In genomic region chr19:34998224-34998623, GRCh38 we compare ENCODE assay signal across 8 cellular contexts. TPM values are rescaled to one million over a fixed set of nuclear protein-coding genes. Genes with fewer than 3 reads are reported as not detected.
DNase-seq lines count a peak whose midpoint lies in the region; ATAC-seq, FAIRE-seq and TF ChIP-seq lines count a peak whose summit lies in the region.
"Not testable (repeated sequence)": the region's sequence is repeated elsewhere in the genome, so short reads cannot be mapped to it uniquely, and the experiment has no call there.

No MANE protein-coding gene starts in this region.

- H3K4me1 Mint-ChIP-seq in activated B cell treated with CpG ODN at 0.5 μM for 24 hours = peaks cover 52% of the 10 kb centered on the region
- H3K4me1 Mint-ChIP-seq in activated T-helper 1 cell treated with anti-CD3 and anti-CD28 coated beads, Interleukin-12 subunit alpha, Interleukin-12 subunit beta, Interleukin-2, Interleukin-4 antibody, amounts not matched to agents 30 ng/mL and 10 ng/mL and 1 ng/mL, durations not matched to agents 14 hours and 24 hours and 36 hours (ENCODE audit: low read depth) = peaks cover 46% of the 10 kb centered on the region
- H3K4me1 Mint-ChIP-seq in nephron progenitor cell = peaks cover 53% of the 10 kb centered on the region
- H3K4me1 Mint-ChIP-seq in stimulated activated memory B cell treated with anti-CD40 and anti-IgM and Interleukin-4, amounts not matched to agents 10 μg/mL and 1 μg/mL and 100 μg/mL, for 72 hours = peaks cover 57% of the 10 kb centered on the region

- POLR2A ChIA-PET in A549 (lab: Yijun Ruan, JAX) (interaction anchor here (2.0 kb wide), 1 partner anchor 8 kb away, joined by 5 read pairs; no protein-coding TSS in a partner anchor), K562 (lab: Yijun Ruan, JAX) (interaction anchor here (0.6 to 1.0 kb wide), 2 partner anchors 10 to 377 kb away, joined by 3 to 4 read pairs; no protein-coding TSS in a partner anchor)
- POLR2A ChIA-PET in activated B cell treated with CpG ODN at 0.5 μM for 24 hours (lab: Charles Lee) = not testable (repeated sequence)

- H3K4me2 ChIP-seq in A549 (peak overlapping the region; percentile 76), DOHH2 (ENCODE audit: low read length) (peak overlapping the region; percentile 55)
- not testable (repeated sequence) for H3K4me2 ChIP-seq in K562 (ENCODE audit: insufficient read depth, low read length); hepatocyte

- intact Hi-C loops in activated B cell treated with CpG ODN at 0.5 μM for 24 hours (cut with micrococcal nuclease); activated T-helper 1 cell treated with anti-CD3 and anti-CD28 coated beads, Interleukin-12 subunit alpha, Interleukin-12 subunit beta, Interleukin-2, Interleukin-4 antibody, amounts not matched to agents 30 ng/mL and 10 ng/mL and 1 ng/mL, durations not matched to agents 14 hours and 24 hours and 36 hours (cut with micrococcal nuclease); K562 (cut with micrococcal nuclease): not testable (repeated sequence)

- H3K27ac Mint-ChIP-seq in activated B cell treated with CpG ODN at 0.5 μM for 24 hours = peak overlapping the region; percentile 72
- H3K27ac Mint-ChIP-seq in activated T-helper 1 cell treated with anti-CD3 and anti-CD28 coated beads, Interleukin-12 subunit alpha, Interleukin-12 subunit beta, Interleukin-2, Interleukin-4 antibody, amounts not matched to agents 30 ng/mL and 10 ng/mL and 1 ng/mL, durations not matched to agents 14 hours and 24 hours and 36 hours = peak overlapping the region; percentile 86
- not testable (repeated sequence) for H3K27ac Mint-ChIP-seq in nephron progenitor cell
- H3K27ac Mint-ChIP-seq in stimulated activated memory B cell treated with anti-CD40 and anti-IgM and Interleukin-4, amounts not matched to agents 10 μg/mL and 1 μg/mL and 100 μg/mL, for 72 hours = peak overlapping the region; percentile 87

- not testable (repeated sequence) for TF ChIP-seq CTCF in A549 (IDR thresholded peaks at IDR 0.05); DOHH2 (IDR thresholded peaks at IDR 0.05; ENCODE audit: low read depth, low read length, poor library complexity, severe bottlenecking); activated B cell treated with CpG ODN at 0.5 μM for 24 hours (IDR thresholded peaks at IDR 0.05); K562 (IDR thresholded peaks at IDR 0.05 in 2 of 3, conservative IDR thresholded peaks at IDR 0.05 in 1 of 3; ENCODE audit: insufficient read depth in 2 of 3, low read depth in 1 of 3, low read length in 3 of 3); hepatocyte (IDR thresholded peaks at IDR 0.05; ENCODE audit: poor library complexity); nephron progenitor cell (IDR thresholded peaks at IDR 0.05)

- not testable (repeated sequence) for H3K27me3 ChIP-seq in DOHH2 (ENCODE audit: control insufficient read depth, low read length); K562 (ENCODE audit: control insufficient read depth in 2 of 2, insufficient read depth in 2 of 2, low read length in 2 of 2); hepatocyte

- not testable (repeated sequence) for H3K36me3 Mint-ChIP-seq in activated B cell treated with CpG ODN at 0.5 μM for 24 hours (ENCODE audit: low read depth); nephron progenitor cell (ENCODE audit: low read depth)
- H3K36me3 Mint-ChIP-seq in activated T-helper 1 cell treated with anti-CD3 and anti-CD28 coated beads, Interleukin-12 subunit alpha, Interleukin-12 subunit beta, Interleukin-2, Interleukin-4 antibody, amounts not matched to agents 30 ng/mL and 10 ng/mL and 1 ng/mL, durations not matched to agents 14 hours and 24 hours and 36 hours (ENCODE audit: low read depth) = peaks cover 16% of the 10 kb centered on the region
- peaks cover 24% of the 10 kb centered on the region for H3K36me3 Mint-ChIP-seq in stimulated activated memory B cell treated with anti-CD40 and anti-IgM and Interleukin-4, amounts not matched to agents 10 μg/mL and 1 μg/mL and 100 μg/mL, for 72 hours

- H3K27me3 Mint-ChIP-seq in activated B cell treated with CpG ODN at 0.5 μM for 24 hours; activated T-helper 1 cell treated with anti-CD3 and anti-CD28 coated beads, Interleukin-12 subunit alpha, Interleukin-12 subunit beta, Interleukin-2, Interleukin-4 antibody, amounts not matched to agents 30 ng/mL and 10 ng/mL and 1 ng/mL, durations not matched to agents 14 hours and 24 hours and 36 hours (ENCODE audit: insufficient read depth); nephron progenitor cell (ENCODE audit: low read depth, poor library complexity): not testable (repeated sequence)
- peaks cover 11% of the 10 kb centered on the region for H3K27me3 Mint-ChIP-seq in stimulated activated memory B cell treated with anti-CD40 and anti-IgM and Interleukin-4, amounts not matched to agents 10 μg/mL and 1 μg/mL and 100 μg/mL, for 72 hours

- H3K9me3 Mint-ChIP-seq in activated B cell treated with CpG ODN at 0.5 μM for 24 hours; activated T-helper 1 cell treated with anti-CD3 and anti-CD28 coated beads, Interleukin-12 subunit alpha, Interleukin-12 subunit beta, Interleukin-2, Interleukin-4 antibody, amounts not matched to agents 30 ng/mL and 10 ng/mL and 1 ng/mL, durations not matched to agents 14 hours and 24 hours and 36 hours; stimulated activated memory B cell treated with anti-CD40 and anti-IgM and Interleukin-4, amounts not matched to agents 10 μg/mL and 1 μg/mL and 100 μg/mL, for 72 hours: not testable (repeated sequence)
- peaks cover 16% of the 10 kb centered on the region for H3K9me3 Mint-ChIP-seq in nephron progenitor cell

- TF ChIP-seq POLR2A in A549 (IDR thresholded peaks at IDR 0.05; ENCODE audit: low read length); K562 (conservative IDR thresholded peaks at IDR 0.05): not testable (repeated sequence)

- H4K20me1 ChIP-seq in DOHH2 (ENCODE audit: control insufficient read depth, insufficient read depth, low read depth, low read length) (peaks cover 10% of the 10 kb centered on the region; the same call in 1 of the 2 replicates), hepatocyte (ENCODE audit: insufficient read depth, poor library complexity, severe bottlenecking) (peaks cover 14% of the 10 kb centered on the region)
- not testable (repeated sequence) for H4K20me1 ChIP-seq in K562 (replicated peaks; ENCODE audit: control insufficient read depth, insufficient read depth, low read length)

- WGBS in A549 (ENCODE audit: missing lambda C conversion rate) = 93% methylated on average over 7 of the region's 7 CpGs
- WGBS in K562 (ENCODE audit: insufficient coverage, low coverage, missing lambda C conversion rate) = 87% methylated on average over 5 of the region's 7 CpGs
- WGBS in hepatocyte (ENCODE audit: low lambda C conversion rate, missing lambda C conversion rate) = 97% methylated on average over 7 of the region's 7 CpGs

- FAIRE-seq in A549 (lab: Jason Lieb, UNC); K562 (lab: Jason Lieb, UNC): not testable (repeated sequence)

- not testable (repeated sequence) for TF ChIP-seq EP300 in A549 (IDR thresholded peaks at IDR 0.05); K562 (IDR thresholded peaks at IDR 0.05; ENCODE audit: low read length)

- H3K36me3 ChIP-seq in DOHH2 (ENCODE audit: control insufficient read depth, low read length) = peaks cover 26% of the 10 kb centered on the region
- H3K36me3 ChIP-seq in K562 (ENCODE audit: control insufficient read depth, insufficient read depth, low read length) = peaks cover 14% of the 10 kb centered on the region; the same call in 2 of the 3 replicates
- not testable (repeated sequence) for H3K36me3 ChIP-seq in hepatocyte (replicated peaks; ENCODE audit: insufficient read depth, low read depth)

- H3K79me2 ChIP-seq in DOHH2 (ENCODE audit: control insufficient read depth, low read length) = peaks cover 37% of the 10 kb centered on the region
- H3K79me2 ChIP-seq in K562 (ENCODE audit: control insufficient read depth, insufficient read depth, low read length) = peaks cover 34% of the 10 kb centered on the region
- peaks cover 34% of the 10 kb centered on the region for H3K79me2 ChIP-seq in hepatocyte

- H3K4me1 ChIP-seq in A549 = peaks cover 76% of the 10 kb centered on the region
- peaks cover 54% of the 10 kb centered on the region for H3K4me1 ChIP-seq in DOHH2 (ENCODE audit: control insufficient read depth, low read length)
- peaks cover 21 to 37% of the 10 kb centered on the region in 2 experiments; a peak in 4 of 5 replicates for H3K4me1 ChIP-seq in K562 (replicated peaks in 1 of 2; ENCODE audit: control insufficient read depth in 2 of 2, insufficient read depth in 2 of 2, low read length in 2 of 2)
- H3K4me1 ChIP-seq in hepatocyte (ENCODE audit: insufficient read depth) = peaks cover 31% of the 10 kb centered on the region

- not testable (repeated sequence) for ATAC-seq in A549; activated B cell treated with CpG ODN at 0.5 μM for 24 hours (ENCODE audit: low read depth); K562; stimulated activated memory B cell treated with anti-CD40 and anti-IgM and Interleukin-4, amounts not matched to agents 10 μg/mL and 1 μg/mL and 100 μg/mL, for 72 hours

- not testable (repeated sequence) for DNase-seq in A549 (ENCODE audit: low read depth in 1 of 2, low spot score in 1 of 2); activated B cell treated with CpG ODN at 0.5 μM for 24 hours; activated T-helper 1 cell treated with anti-CD3 and anti-CD28 coated beads, Interleukin-12 subunit alpha, Interleukin-12 subunit beta, Interleukin-2, Interleukin-4 antibody, amounts not matched to agents 30 ng/mL and 10 ng/mL and 1 ng/mL, durations not matched to agents 14 hours and 24 hours and 36 hours (ENCODE audit: low spot score); K562 (ENCODE audit: extremely low read depth in 1 of 4, low spot score in 3 of 4); hepatocyte (ENCODE audit: low spot score); nephron progenitor cell

- CTCF ChIA-PET in A549 (lab: Yijun Ruan, JAX) = interaction anchor here (0.7 to 61.4 kb wide), 5 partner anchors 9 to 734 kb away, joined by 3 to 1860 read pairs (median 9); partner anchors contain the start of genes GRAMD1A, SCN1B and ZNF792
- CTCF ChIA-PET in activated B cell treated with CpG ODN at 0.5 μM for 24 hours (lab: Charles Lee); K562 (lab: Yijun Ruan, JAX; ENCODE audit: low intra/inter-chr PET ratio): not testable (repeated sequence)

- TF ChIP-seq RAD21 in A549 (conservative IDR thresholded peaks at IDR 0.05 in 1 of 2, IDR thresholded peaks at IDR 0.05 in 1 of 2); K562 (CRISPR knock-in tag; conservative IDR thresholded peaks at IDR 0.05 in 1 of 2, IDR thresholded peaks at IDR 0.05 in 1 of 2): not testable (repeated sequence)

- H3K9ac ChIP-seq in K562 (ENCODE audit: insufficient read depth in 1 of 2, low read depth in 2 of 2, low read length in 2 of 2) = not testable (repeated sequence)

- H3K27ac ChIP-seq in A549 = peak overlapping the region; percentile 94 to 95
- not testable (repeated sequence) for H3K27ac ChIP-seq in DOHH2 (ENCODE audit: low read depth, low read length); K562 (ENCODE audit: extremely low read depth, low read depth, low read length)
- H3K27ac ChIP-seq in hepatocyte = peak overlapping the region; percentile 100

- peaks cover 19% of the 10 kb centered on the region for H3F3A ChIP-seq in DOHH2 (ENCODE audit: control insufficient read depth, insufficient read depth)

- H3K9me3 ChIP-seq in A549; DOHH2 (ENCODE audit: control insufficient read depth, insufficient read depth, low read length); K562 (replicated peaks; ENCODE audit: control insufficient read depth, insufficient read depth, low read depth, low read length); hepatocyte (ENCODE audit: low read depth): not testable (repeated sequence)

- BruUV-seq in K562 (replicated peaks; lab: Mats Ljungman, UMichigan) = not testable (repeated sequence)

- H3K9me1 ChIP-seq in K562 (ENCODE audit: control insufficient read depth, insufficient read depth, low read length) = not testable (repeated sequence)

- H3K9me2 ChIP-seq in DOHH2 (replicated peaks; ENCODE audit: control insufficient read depth, low read length); hepatocyte (replicated peaks; ENCODE audit: insufficient read depth): not testable (repeated sequence)

- not testable (repeated sequence) for H3K4me3 ChIP-seq in A549; DOHH2 (ENCODE audit: low read length); K562; hepatocyte

- not testable (repeated sequence) for H2AFZ ChIP-seq in K562 (ENCODE audit: low read depth, low read length); hepatocyte

- H3K4me3 Mint-ChIP-seq in activated B cell treated with CpG ODN at 0.5 μM for 24 hours; activated T-helper 1 cell treated with anti-CD3 and anti-CD28 coated beads, Interleukin-12 subunit alpha, Interleukin-12 subunit beta, Interleukin-2, Interleukin-4 antibody, amounts not matched to agents 30 ng/mL and 10 ng/mL and 1 ng/mL, durations not matched to agents 14 hours and 24 hours and 36 hours; stimulated activated memory B cell treated with anti-CD40 and anti-IgM and Interleukin-4, amounts not matched to agents 10 μg/mL and 1 μg/mL and 100 μg/mL, for 72 hours: not testable (repeated sequence)
- peak overlapping the region; percentile 90 for H3K4me3 Mint-ChIP-seq in nephron progenitor cell

- in situ Hi-C loops in K562 (cut with MboI) = not testable (repeated sequence)

RNA-seq across cellular contexts. Expression of gene GRAMD1A, which starts 1.9 kb away (rescaled TPM):
- polyA plus RNA-seq in A549 (2011; rRNA removed) (184 and 221 TPM in 2 replicates), A549 (2017; fragmentation: RNase III; extraction: RNeasy Plus Mini Kit Qiagen cat#74134 plus additional on column Dnase treatment) (104 to 131 TPM (median 128 TPM) in 3 replicates), K562 (2011; rRNA removed) (39.4 and 54.3 TPM in 2 replicates), K562 (2014; fragmentation: Illumina TruSeq; extraction: Trizol) (38.5 and 54.1 TPM in 2 replicates), K562 (2014; fragmentation: Nextera tagmentation; extraction: Ambion mirVana) (1 to 10 TPM; 1.4 to 1.7 TPM), K562 (2014; rRNA removed) (61.7 and 63.8 TPM in 2 replicates), hepatocyte (80.2 and 92.4 TPM in 2 replicates)
- 170 and 209 TPM in 2 replicates for polyA plus RNA-seq in A549 (2012; cell fraction: cytosol; rRNA removed)
- polyA plus RNA-seq in A549 (2012; cell fraction: nucleus; rRNA removed) = 411 and 413 TPM in 2 replicates
- 237 and 239 TPM in 2 replicates for polyA minus RNA-seq in A549 (2011; rRNA and poly(A)+ RNA removed)
- total RNA-seq in activated B cell treated with CpG ODN at 0.5 μM for 24 hours (52.9 and 54.4 TPM in 2 replicates), K562 (2014; rRNA removed) (41.8 and 47.0 TPM in 2 replicates), K562 (2014; rRNA removed; fragmentation: Illumina TruSeq; extraction: Trizol) (13.9 and 16.4 TPM in 2 replicates), K562 (2015; rRNA removed; fragmentation: Illumina TruSeq; extraction: Trizol) (19.4 and 20.5 TPM in 2 replicates), K562 (2021) (58.7 and 62.5 TPM in 2 replicates), hepatocyte (34.8 and 35.4 TPM in 2 replicates)
- 176 and 189 TPM in 2 replicates for total RNA-seq in activated T-helper 1 cell treated with anti-CD3 and anti-CD28 coated beads, Interleukin-12 subunit alpha, Interleukin-12 subunit beta, Interleukin-2, Interleukin-4 antibody, amounts not matched to agents 30 ng/mL and 10 ng/mL and 1 ng/mL, durations not matched to agents 14 hours and 24 hours and 36 hours
- total RNA-seq in K562 (2011; cell fraction: chromatin; rRNA removed; ENCODE audit: low replicate concordance) = 167 and 288 TPM in 2 replicates
- total RNA-seq in K562 (2011; cell fraction: nucleolus; rRNA removed) = 130 and 133 TPM in 2 replicates
- 132 and 192 TPM in 2 replicates for total RNA-seq in K562 (2011; cell fraction: nucleoplasm; rRNA removed)
- 51.1 and 57.8 TPM in 2 replicates for polyA plus RNA-seq in K562 (2011; cell fraction: cytosol; rRNA removed)
- polyA plus RNA-seq in K562 (2011; cell fraction: nucleus; rRNA removed) = 131 and 183 TPM in 2 replicates
- polyA plus RNA-seq in K562 (2012) = 35.7 and 68.6 TPM in 2 replicates
- 41.4 and 44.4 TPM in 2 replicates for polyA minus RNA-seq in K562 (2011; rRNA and poly(A)+ RNA removed)
- 39.7 and 39.8 TPM in 2 replicates for polyA minus RNA-seq in K562 (2011; cell fraction: cytosol; rRNA and poly(A)+ RNA removed)
- polyA minus RNA-seq in K562 (2011; cell fraction: nucleus; rRNA and poly(A)+ RNA removed) = 31.2 and 45.4 TPM in 2 replicates

RNA-seq across cellular contexts. Expression of gene SCN1B, which starts 32.0 kb away (rescaled TPM):
- 11.0 and 12.8 TPM in 2 replicates for polyA plus RNA-seq in A549 (2011; rRNA removed)
- 14.1 and 15.1 TPM in 2 replicates for polyA plus RNA-seq in A549 (2012; cell fraction: cytosol; rRNA removed)
- polyA plus RNA-seq in A549 (2012; cell fraction: nucleus; rRNA removed) = 21.3 and 22.5 TPM in 2 replicates
- 10.3 to 11.4 TPM (median 11.3 TPM) in 3 replicates for polyA plus RNA-seq in A549 (2017; fragmentation: RNase III; extraction: RNeasy Plus Mini Kit Qiagen cat#74134 plus additional on column Dnase treatment)
- polyA minus RNA-seq in A549 (2011; rRNA and poly(A)+ RNA removed) = 7.9 and 12.7 TPM in 2 replicates
- 0.34 and 0.47 TPM in 2 replicates for total RNA-seq in activated B cell treated with CpG ODN at 0.5 μM for 24 hours
- 1.1 and 1.2 TPM in 2 replicates for total RNA-seq in activated T-helper 1 cell treated with anti-CD3 and anti-CD28 coated beads, Interleukin-12 subunit alpha, Interleukin-12 subunit beta, Interleukin-2, Interleukin-4 antibody, amounts not matched to agents 30 ng/mL and 10 ng/mL and 1 ng/mL, durations not matched to agents 14 hours and 24 hours and 36 hours
- total RNA-seq in K562 (2011; cell fraction: chromatin; rRNA removed; ENCODE audit: low replicate concordance) = 6.3 and 14.6 TPM in 2 replicates
- 7.7 and 7.9 TPM in 2 replicates for total RNA-seq in K562 (2011; cell fraction: nucleolus; rRNA removed)
- total RNA-seq in K562 (2011; cell fraction: nucleoplasm; rRNA removed) = 8.3 and 13.4 TPM in 2 replicates
- 0.91 and 1.6 TPM in 2 replicates for total RNA-seq in K562 (2014; rRNA removed)
- total RNA-seq in K562 (2014; rRNA removed; fragmentation: Illumina TruSeq; extraction: Trizol) = 0.51 and 0.80 TPM in 2 replicates
- 0.91 and 1.2 TPM in 2 replicates for total RNA-seq in K562 (2015; rRNA removed; fragmentation: Illumina TruSeq; extraction: Trizol)
- 1.8 TPM in 2 replicates for total RNA-seq in K562 (2021)
- 2.5 and 4.2 TPM in 2 replicates for polyA plus RNA-seq in K562 (2011; rRNA removed)
- 2.3 and 2.6 TPM in 2 replicates for polyA plus RNA-seq in K562 (2011; cell fraction: cytosol; rRNA removed)
- polyA plus RNA-seq in K562 (2011; cell fraction: nucleus; rRNA removed) = 9.1 and 10.0 TPM in 2 replicates
- polyA plus RNA-seq in K562 (2012) = 1.4 and 3.7 TPM in 2 replicates
- 0.79 and 1.0 TPM in 2 replicates for polyA plus RNA-seq in K562 (2014; fragmentation: Illumina TruSeq; extraction: Trizol)
- polyA plus RNA-seq in K562 (2014; fragmentation: Nextera tagmentation; extraction: Ambion mirVana) = under 1 TPM; 0.03 to 0.06 TPM
- polyA plus RNA-seq in K562 (2014; rRNA removed) = 1.2 and 2.1 TPM in 2 replicates
- polyA minus RNA-seq in K562 (2011; rRNA and poly(A)+ RNA removed) = 1.1 and 2.6 TPM in 2 replicates
- 1.2 and 1.5 TPM in 2 replicates for polyA minus RNA-seq in K562 (2011; cell fraction: cytosol; rRNA and poly(A)+ RNA removed)
- polyA minus RNA-seq in K562 (2011; cell fraction: nucleus; rRNA and poly(A)+ RNA removed) = 1.6 and 2.2 TPM in 2 replicates
- total RNA-seq in hepatocyte = 0.20 and 0.60 TPM in 2 replicates
- 2.5 and 3.1 TPM in 2 replicates for polyA plus RNA-seq in hepatocyte

RNA-seq across cellular contexts. Expression of gene ZNF792, which starts 34.2 kb away (rescaled TPM):
- polyA plus RNA-seq in A549 (2011; rRNA removed) (3.7 and 5.0 TPM in 2 replicates), A549 (2017; fragmentation: RNase III; extraction: RNeasy Plus Mini Kit Qiagen cat#74134 plus additional on column Dnase treatment) (1.9 to 2.2 TPM (median 2.0 TPM) in 3 replicates), K562 (2011; rRNA removed) (9.6 and 12.0 TPM in 2 replicates), K562 (2014; fragmentation: Illumina TruSeq; extraction: Trizol) (9.9 and 10.2 TPM in 2 replicates), K562 (2014; fragmentation: Nextera tagmentation; extraction: Ambion mirVana) (1 to 10 TPM; 3.3 to 3.5 TPM), K562 (2014; rRNA removed) (7.0 and 7.9 TPM in 2 replicates), hepatocyte (3.5 and 3.6 TPM in 2 replicates)
- polyA plus RNA-seq in A549 (2012; cell fraction: cytosol; rRNA removed) = 1.2 and 1.4 TPM in 2 replicates
- polyA plus RNA-seq in A549 (2012; cell fraction: nucleus; rRNA removed) = 1.2 and 1.7 TPM in 2 replicates
- 11.1 and 15.0 TPM in 2 replicates for polyA minus RNA-seq in A549 (2011; rRNA and poly(A)+ RNA removed)
- total RNA-seq in activated B cell treated with CpG ODN at 0.5 μM for 24 hours (4.8 and 4.9 TPM in 2 replicates), K562 (2014; rRNA removed) (14.5 and 14.6 TPM in 2 replicates), K562 (2014; rRNA removed; fragmentation: Illumina TruSeq; extraction: Trizol) (15.8 and 17.7 TPM in 2 replicates), K562 (2015; rRNA removed; fragmentation: Illumina TruSeq; extraction: Trizol) (10.0 and 10.4 TPM in 2 replicates), K562 (2021) (15.5 and 16.5 TPM in 2 replicates), hepatocyte (9.5 and 10.6 TPM in 2 replicates)
- total RNA-seq in activated T-helper 1 cell treated with anti-CD3 and anti-CD28 coated beads, Interleukin-12 subunit alpha, Interleukin-12 subunit beta, Interleukin-2, Interleukin-4 antibody, amounts not matched to agents 30 ng/mL and 10 ng/mL and 1 ng/mL, durations not matched to agents 14 hours and 24 hours and 36 hours = 6.5 and 6.8 TPM in 2 replicates
- 49.4 and 86.2 TPM in 2 replicates for total RNA-seq in K562 (2011; cell fraction: chromatin; rRNA removed; ENCODE audit: low replicate concordance)
- 38.2 and 47.9 TPM in 2 replicates for total RNA-seq in K562 (2011; cell fraction: nucleolus; rRNA removed)
- total RNA-seq in K562 (2011; cell fraction: nucleoplasm; rRNA removed) = 33.4 and 39.9 TPM in 2 replicates
- polyA plus RNA-seq in K562 (2011; cell fraction: cytosol; rRNA removed) = 6.8 and 6.9 TPM in 2 replicates
- 17.3 and 18.8 TPM in 2 replicates for polyA plus RNA-seq in K562 (2011; cell fraction: nucleus; rRNA removed)
- 7.3 and 9.8 TPM in 2 replicates for polyA plus RNA-seq in K562 (2012)
- polyA minus RNA-seq in K562 (2011; rRNA and poly(A)+ RNA removed) = 37.5 and 38.9 TPM in 2 replicates
- polyA minus RNA-seq in K562 (2011; cell fraction: cytosol; rRNA and poly(A)+ RNA removed) = 9.4 and 17.3 TPM in 2 replicates
- 32.0 and 50.6 TPM in 2 replicates for polyA minus RNA-seq in K562 (2011; cell fraction: nucleus; rRNA and poly(A)+ RNA removed)

RNA-seq across cellular contexts. Expression of gene HPN, which starts 43.3 kb away (rescaled TPM):
- 0.08 and 0.09 TPM in 2 replicates for polyA plus RNA-seq in A549 (2011; rRNA removed)
- 0.04 TPM in 2 replicates for polyA plus RNA-seq in A549 (2012; cell fraction: cytosol; rRNA removed)
- 0.47 and 0.66 TPM in 2 replicates for polyA plus RNA-seq in A549 (2012; cell fraction: nucleus; rRNA removed)
- 0.04 to 0.12 TPM (median 0.06 TPM) in 3 replicates for polyA plus RNA-seq in A549 (2017; fragmentation: RNase III; extraction: RNeasy Plus Mini Kit Qiagen cat#74134 plus additional on column Dnase treatment)
- not detected in 2 replicates for polyA minus RNA-seq in A549 (2011; rRNA and poly(A)+ RNA removed)
- not detected in 2 replicates for total RNA-seq in activated B cell treated with CpG ODN at 0.5 μM for 24 hours
- not detected in 2 replicates for total RNA-seq in activated T-helper 1 cell treated with anti-CD3 and anti-CD28 coated beads, Interleukin-12 subunit alpha, Interleukin-12 subunit beta, Interleukin-2, Interleukin-4 antibody, amounts not matched to agents 30 ng/mL and 10 ng/mL and 1 ng/mL, durations not matched to agents 14 hours and 24 hours and 36 hours
- total RNA-seq in K562 (2011; cell fraction: chromatin; rRNA removed; ENCODE audit: low replicate concordance) = 0.30 and 0.74 TPM in 2 replicates
- total RNA-seq in K562 (2011; cell fraction: nucleolus; rRNA removed) = 0.26 and 0.67 TPM in 2 replicates
- total RNA-seq in K562 (2011; cell fraction: nucleoplasm; rRNA removed) = 0.59 and 0.99 TPM in 2 replicates
- not detected in 2 replicates for total RNA-seq in K562 (2014; rRNA removed)
- total RNA-seq in K562 (2014; rRNA removed; fragmentation: Illumina TruSeq; extraction: Trizol) = not detected in 2 replicates
- 0.15 TPM in 1 of 2 replicates, not detected in the other for total RNA-seq in K562 (2015; rRNA removed; fragmentation: Illumina TruSeq; extraction: Trizol)
- total RNA-seq in K562 (2021) = 0.20 and 0.36 TPM in 2 replicates
- polyA plus RNA-seq in K562 (2011; rRNA removed) = 0.10 and 0.11 TPM in 2 replicates
- polyA plus RNA-seq in K562 (2011; cell fraction: cytosol; rRNA removed) = 0.09 and 0.12 TPM in 2 replicates
- 0.63 and 1.3 TPM in 2 replicates for polyA plus RNA-seq in K562 (2011; cell fraction: nucleus; rRNA removed)
- 0.10 and 1.7 TPM in 2 replicates for polyA plus RNA-seq in K562 (2012)
- polyA plus RNA-seq in K562 (2014; fragmentation: Illumina TruSeq; extraction: Trizol) = not detected in 2 replicates
- not detected for polyA plus RNA-seq in K562 (2014; fragmentation: Nextera tagmentation; extraction: Ambion mirVana)
- not detected in 2 replicates for polyA plus RNA-seq in K562 (2014; rRNA removed)
- polyA minus RNA-seq in K562 (2011; rRNA and poly(A)+ RNA removed) = not detected in 2 replicates
- not detected in 2 replicates for polyA minus RNA-seq in K562 (2011; cell fraction: cytosol; rRNA and poly(A)+ RNA removed)
- polyA minus RNA-seq in K562 (2011; cell fraction: nucleus; rRNA and poly(A)+ RNA removed) = 0.27 and 0.56 TPM in 2 replicates
- total RNA-seq in hepatocyte = 150 and 162 TPM in 2 replicates
- 206 and 241 TPM in 2 replicates for polyA plus RNA-seq in hepatocyte
